In genomic region chr1:63821650-63822049, GRCh38 we compare ENCODE assay signal across 1 cellular context.
TF ChIP-seq lines count a peak whose summit lies in the region.

No MANE protein-coding gene starts in this region.

TF ChIP-seq in HEK293, 187 proteins besides CTCF, POLR2A, EP300 and RAD21 (continued from another document and continues in another):
- no peak for TF ChIP-seq KLF7 (tag by site-specific recombination; IDR thresholded peaks at IDR 0.05; ENCODE audit: borderline replicate concordance)
- TF ChIP-seq ZNF394 (tag by site-specific recombination; IDR thresholded peaks at IDR 0.05; ENCODE audit: borderline replicate concordance) = 0 out of 2 replicates have a peak, but pooled peaks have one; percentile 4
- no peak for TF ChIP-seq ZNF654 (tag by site-specific recombination; IDR thresholded peaks at IDR 0.05; ENCODE audit: low read depth)
- no peak for TF ChIP-seq ZNF133 (tag by site-specific recombination; IDR thresholded peaks at IDR 0.05)
- no peak for TF ChIP-seq ZNF433 (tag by site-specific recombination; IDR thresholded peaks at IDR 0.05; ENCODE audit: low read depth)
- TF ChIP-seq, protein P1, sequence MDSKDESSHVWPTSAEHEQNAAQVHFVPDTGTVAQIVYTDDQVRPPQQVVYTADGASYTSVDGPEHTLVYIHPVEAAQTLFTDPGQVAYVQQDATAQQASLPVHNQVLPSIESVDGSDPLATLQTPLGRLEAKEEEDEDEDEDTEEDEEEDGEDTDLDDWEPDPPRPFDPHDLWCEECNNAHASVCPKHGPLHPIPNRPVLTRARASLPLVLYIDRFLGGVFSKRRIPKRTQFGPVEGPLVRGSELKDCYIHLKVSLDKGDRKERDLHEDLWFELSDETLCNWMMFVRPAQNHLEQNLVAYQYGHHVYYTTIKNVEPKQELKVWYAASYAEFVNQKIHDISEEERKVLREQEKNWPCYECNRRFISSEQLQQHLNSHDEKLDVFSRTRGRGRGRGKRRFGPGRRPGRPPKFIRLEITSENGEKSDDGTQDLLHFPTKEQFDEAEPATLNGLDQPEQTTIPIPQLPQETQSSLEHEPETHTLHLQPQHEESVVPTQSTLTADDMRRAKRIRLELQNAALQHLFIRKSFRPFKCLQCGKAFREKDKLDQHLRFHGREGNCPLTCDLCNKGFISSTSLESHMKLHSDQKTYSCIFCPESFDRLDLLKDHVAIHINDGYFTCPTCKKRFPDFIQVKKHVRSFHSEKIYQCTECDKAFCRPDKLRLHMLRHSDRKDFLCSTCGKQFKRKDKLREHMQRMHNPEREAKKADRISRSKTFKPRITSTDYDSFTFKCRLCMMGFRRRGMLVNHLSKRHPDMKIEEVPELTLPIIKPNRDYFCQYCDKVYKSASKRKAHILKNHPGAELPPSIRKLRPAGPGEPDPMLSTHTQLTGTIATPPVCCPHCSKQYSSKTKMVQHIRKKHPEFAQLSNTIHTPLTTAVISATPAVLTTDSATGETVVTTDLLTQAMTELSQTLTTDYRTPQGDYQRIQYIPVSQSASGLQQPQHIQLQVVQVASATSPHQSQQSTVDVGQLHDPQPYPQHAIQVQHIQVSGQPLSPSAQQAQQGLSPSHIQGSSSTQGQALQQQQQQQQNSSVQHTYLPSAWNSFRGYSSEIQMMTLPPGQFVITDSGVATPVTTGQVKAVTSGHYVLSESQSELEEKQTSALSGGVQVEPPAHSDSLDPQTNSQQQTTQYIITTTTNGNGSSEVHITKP (tag by site-specific recombination; IDR thresholded peaks at IDR 0.05) = peak; percentile 50; the same call in 1 of the 2 replicates
- TF ChIP-seq ZNF785 (tag by site-specific recombination; IDR thresholded peaks at IDR 0.05) = no peak
- TF ChIP-seq HOXA7 (CRISPR knock-in tag; IDR thresholded peaks at IDR 0.05; ENCODE audit: borderline replicate concordance) = no peak
- TF ChIP-seq ZNF660 (tag by site-specific recombination; IDR thresholded peaks at IDR 0.05) = peak; percentile 75
- TF ChIP-seq, protein P2, sequence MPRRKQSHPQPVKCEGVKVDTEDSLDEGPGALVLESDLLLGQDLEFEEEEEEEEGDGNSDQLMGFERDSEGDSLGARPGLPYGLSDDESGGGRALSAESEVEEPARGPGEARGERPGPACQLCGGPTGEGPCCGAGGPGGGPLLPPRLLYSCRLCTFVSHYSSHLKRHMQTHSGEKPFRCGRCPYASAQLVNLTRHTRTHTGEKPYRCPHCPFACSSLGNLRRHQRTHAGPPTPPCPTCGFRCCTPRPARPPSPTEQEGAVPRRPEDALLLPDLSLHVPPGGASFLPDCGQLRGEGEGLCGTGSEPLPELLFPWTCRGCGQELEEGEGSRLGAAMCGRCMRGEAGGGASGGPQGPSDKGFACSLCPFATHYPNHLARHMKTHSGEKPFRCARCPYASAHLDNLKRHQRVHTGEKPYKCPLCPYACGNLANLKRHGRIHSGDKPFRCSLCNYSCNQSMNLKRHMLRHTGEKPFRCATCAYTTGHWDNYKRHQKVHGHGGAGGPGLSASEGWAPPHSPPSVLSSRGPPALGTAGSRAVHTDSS (tag by site-specific recombination; IDR thresholded peaks at IDR 0.05) = no peak
- no peak for TF ChIP-seq ZNF518A (tag by site-specific recombination; conservative IDR thresholded peaks at IDR 0.05; ENCODE audit: low read depth)
- TF ChIP-seq ZNF791 (tag by site-specific recombination; IDR thresholded peaks at IDR 0.05) = no peak
- TF ChIP-seq, protein P3, sequence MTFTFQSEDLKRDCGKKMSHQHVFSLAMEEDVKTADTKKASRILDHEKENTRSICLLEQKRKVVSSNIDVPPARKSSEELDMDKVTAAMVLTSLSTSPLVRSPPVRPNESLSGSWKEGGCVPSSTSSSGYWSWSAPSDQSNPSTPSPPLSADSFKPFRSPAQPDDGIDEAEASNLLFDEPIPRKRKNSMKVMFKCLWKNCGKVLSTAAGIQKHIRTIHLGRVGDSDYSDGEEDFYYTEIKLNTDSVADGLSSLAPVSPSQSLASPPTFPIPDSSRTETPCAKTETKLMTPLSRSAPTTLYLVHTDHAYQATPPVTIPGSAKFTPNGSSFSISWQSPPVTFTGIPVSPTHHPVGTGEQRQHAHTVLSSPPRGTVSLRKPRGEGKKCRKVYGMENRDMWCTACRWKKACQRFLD (tag by site-specific recombination; IDR thresholded peaks at IDR 0.05) = no peak
- TF ChIP-seq KLF10 (tag by site-specific recombination; IDR thresholded peaks at IDR 0.05) = no peak; the same call in 1 of the 2 replicates
- no peak for TF ChIP-seq TSHZ1 (tag by site-specific recombination; IDR thresholded peaks at IDR 0.05; ENCODE audit: borderline replicate concordance)
- no peak for TF ChIP-seq REPIN1 (tag by site-specific recombination; IDR thresholded peaks at IDR 0.05; ENCODE audit: low read depth)
- no peak for TF ChIP-seq ZNF112 (tag by site-specific recombination; IDR thresholded peaks at IDR 0.05)
- TF ChIP-seq ZNF658 (tag by site-specific recombination; IDR thresholded peaks at IDR 0.05) = no peak
- no peak for TF ChIP-seq ZNF558 (tag by site-specific recombination; IDR thresholded peaks at IDR 0.05)
- TF ChIP-seq HOXC10 (CRISPR knock-in tag; IDR thresholded peaks at IDR 0.05) = no peak
- no peak for TF ChIP-seq FEZF1 (tag by site-specific recombination; IDR thresholded peaks at IDR 0.05)
- TF ChIP-seq PRDM1 (tag by site-specific recombination; IDR thresholded peaks at IDR 0.05) = peak; percentile 18; the same call in 1 of the 2 replicates
- TF ChIP-seq, protein P4, sequence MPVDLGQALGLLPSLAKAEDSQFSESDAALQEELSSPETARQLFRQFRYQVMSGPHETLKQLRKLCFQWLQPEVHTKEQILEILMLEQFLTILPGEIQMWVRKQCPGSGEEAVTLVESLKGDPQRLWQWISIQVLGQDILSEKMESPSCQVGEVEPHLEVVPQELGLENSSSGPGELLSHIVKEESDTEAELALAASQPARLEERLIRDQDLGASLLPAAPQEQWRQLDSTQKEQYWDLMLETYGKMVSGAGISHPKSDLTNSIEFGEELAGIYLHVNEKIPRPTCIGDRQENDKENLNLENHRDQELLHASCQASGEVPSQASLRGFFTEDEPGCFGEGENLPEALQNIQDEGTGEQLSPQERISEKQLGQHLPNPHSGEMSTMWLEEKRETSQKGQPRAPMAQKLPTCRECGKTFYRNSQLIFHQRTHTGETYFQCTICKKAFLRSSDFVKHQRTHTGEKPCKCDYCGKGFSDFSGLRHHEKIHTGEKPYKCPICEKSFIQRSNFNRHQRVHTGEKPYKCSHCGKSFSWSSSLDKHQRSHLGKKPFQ (tag by site-specific recombination; IDR thresholded peaks at IDR 0.05) = no peak
- TF ChIP-seq ZNF555 (tag by site-specific recombination; conservative IDR thresholded peaks at IDR 0.05) = no peak
- TF ChIP-seq WT1 (tag by site-specific recombination; IDR thresholded peaks at IDR 0.05) = no peak
- TF ChIP-seq ZNF10 (tag by site-specific recombination; IDR thresholded peaks at IDR 0.05) = no peak
- TF ChIP-seq ZNF335 (tag by site-specific recombination; conservative IDR thresholded peaks at IDR 0.05) = peak; percentile 46; the same call in 1 of the 2 replicates
- TF ChIP-seq ZNF701 (tag by site-specific recombination; IDR thresholded peaks at IDR 0.05) = no peak
- no peak for TF ChIP-seq ZNF777 (tag by site-specific recombination; IDR thresholded peaks at IDR 0.05; ENCODE audit: borderline replicate concordance)
- no peak for TF ChIP-seq ZSCAN4 (tag by site-specific recombination; IDR thresholded peaks at IDR 0.05)
- no peak for TF ChIP-seq MZF1 (tag by site-specific recombination; IDR thresholded peaks at IDR 0.05; ENCODE audit: borderline replicate concordance)
- TF ChIP-seq ZNF223 (tag by site-specific recombination; IDR thresholded peaks at IDR 0.05) = no peak
- no peak for TF ChIP-seq ZFP37 (tag by site-specific recombination; IDR thresholded peaks at IDR 0.05)
- no peak for TF ChIP-seq ZNF596 (tag by site-specific recombination; IDR thresholded peaks at IDR 0.05)
- TF ChIP-seq ZNF473 (tag by site-specific recombination; IDR thresholded peaks at IDR 0.05) = no peak
- no peak for TF ChIP-seq ZNF510 (tag by site-specific recombination; IDR thresholded peaks at IDR 0.05; ENCODE audit: insufficient replicate concordance)
- TF ChIP-seq ZNF366 (tag by site-specific recombination; conservative IDR thresholded peaks at IDR 0.05) = peak; percentile 44; the same call in 1 of the 2 replicates
- TF ChIP-seq SP7 (tag by site-specific recombination; IDR thresholded peaks at IDR 0.05) = 0 out of 2 replicates have a peak, but pooled peaks have one; percentile 38
- no peak for TF ChIP-seq ZNF514 (tag by site-specific recombination; IDR thresholded peaks at IDR 0.05)
- TF ChIP-seq ZNF302 (tag by site-specific recombination; IDR thresholded peaks at IDR 0.05; ENCODE audit: low read depth) = no peak
- TF ChIP-seq ZNF585B (tag by site-specific recombination; IDR thresholded peaks at IDR 0.05) = no peak
- TF ChIP-seq ZNF350 (tag by site-specific recombination; IDR thresholded peaks at IDR 0.05) = no peak
- TF ChIP-seq, protein P5, sequence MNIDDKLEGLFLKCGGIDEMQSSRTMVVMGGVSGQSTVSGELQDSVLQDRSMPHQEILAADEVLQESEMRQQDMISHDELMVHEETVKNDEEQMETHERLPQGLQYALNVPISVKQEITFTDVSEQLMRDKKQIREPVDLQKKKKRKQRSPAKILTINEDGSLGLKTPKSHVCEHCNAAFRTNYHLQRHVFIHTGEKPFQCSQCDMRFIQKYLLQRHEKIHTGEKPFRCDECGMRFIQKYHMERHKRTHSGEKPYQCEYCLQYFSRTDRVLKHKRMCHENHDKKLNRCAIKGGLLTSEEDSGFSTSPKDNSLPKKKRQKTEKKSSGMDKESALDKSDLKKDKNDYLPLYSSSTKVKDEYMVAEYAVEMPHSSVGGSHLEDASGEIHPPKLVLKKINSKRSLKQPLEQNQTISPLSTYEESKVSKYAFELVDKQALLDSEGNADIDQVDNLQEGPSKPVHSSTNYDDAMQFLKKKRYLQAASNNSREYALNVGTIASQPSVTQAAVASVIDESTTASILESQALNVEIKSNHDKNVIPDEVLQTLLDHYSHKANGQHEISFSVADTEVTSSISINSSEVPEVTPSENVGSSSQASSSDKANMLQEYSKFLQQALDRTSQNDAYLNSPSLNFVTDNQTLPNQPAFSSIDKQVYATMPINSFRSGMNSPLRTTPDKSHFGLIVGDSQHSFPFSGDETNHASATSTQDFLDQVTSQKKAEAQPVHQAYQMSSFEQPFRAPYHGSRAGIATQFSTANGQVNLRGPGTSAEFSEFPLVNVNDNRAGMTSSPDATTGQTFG (tag by site-specific recombination; IDR thresholded peaks at IDR 0.05; ENCODE audit: borderline replicate concordance) = no peak
- TF ChIP-seq ZNF132 (tag by site-specific recombination; IDR thresholded peaks at IDR 0.05; ENCODE audit: borderline replicate concordance) = no peak
